Comparison of ENCODE assay signal across 8 cellular contexts in genomic region chrX:8971116-8971515, GRCh38.
DNase-seq lines count a peak whose midpoint lies in the region; ATAC-seq lines count a peak whose summit lies in the region.

No MANE protein-coding gene starts in this region.

- DNase-seq in Ammon's horn (ENCODE audit: low spot score) (peak; percentile 8), NCI-H748 (lab: John Stamatoyannopoulos, UW; ENCODE audit: unreplicated experiment) (peak; percentile 56), dermis microvascular lymphatic vessel endothelial cell (ENCODE audit: low read depth in 2 of 2) (peak; percentile 7 to 47), non-pigmented ciliary epithelial cell (ENCODE audit: low read depth) (peak; percentile 17), cerebellum (ENCODE audit: low spot score) (no peak)

- peak; percentile 64 for ATAC-seq in GM18502 (IDR thresholded peaks at IDR 0.05; ENCODE audit: poor library complexity, unreplicated experiment)
- no peak for ATAC-seq in HG03045 (IDR thresholded peaks at IDR 0.05; ENCODE audit: unreplicated experiment)
- ATAC-seq in HG03439 (IDR thresholded peaks at IDR 0.05; ENCODE audit: unreplicated experiment) = no peak
